Comparison of ENCODE assay signal across 1 cellular context in the genomic region with DNA sequence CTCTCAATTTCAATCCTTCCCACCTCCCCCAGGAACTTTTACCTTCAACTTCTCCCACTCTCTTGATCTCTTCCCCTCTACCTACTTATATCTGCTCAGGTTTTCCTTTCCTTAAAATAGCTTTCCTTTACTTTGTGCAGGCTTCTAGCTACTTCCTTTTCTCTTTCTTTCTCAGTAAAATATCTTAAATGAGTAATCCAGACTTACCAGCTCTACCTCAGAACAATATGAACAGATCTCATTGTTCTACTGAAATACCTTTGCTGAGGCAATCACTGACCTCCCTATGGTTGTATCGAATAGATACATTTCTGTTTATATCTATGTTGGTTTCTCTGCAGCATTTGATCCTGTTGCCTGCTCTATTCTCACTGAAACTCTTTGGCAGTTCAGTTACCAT.
TF ChIP-seq lines count a peak whose summit lies in the region.

No MANE protein-coding gene starts in this region.

TF ChIP-seq in GM12878, 131 proteins besides CTCF, POLR2A, EP300 and RAD21:
- TF ChIP-seq SREBF1 (IDR thresholded peaks at IDR 0.05; ENCODE audit: low read length) (no peak), ZNF24 (IDR thresholded peaks at IDR 0.05) (no peak), JUNB (IDR thresholded peaks at IDR 0.05) (peak; percentile 45), SREBF2 (IDR thresholded peaks at IDR 0.05; ENCODE audit: low read length) (no peak)
